Comparison of ENCODE assay signal across 8 cellular contexts in genomic region chr15:63503739-63504246, GRCh38.
DNase-seq lines count a peak whose midpoint lies in the region; ATAC-seq lines count a peak whose summit lies in the region.

No MANE protein-coding gene starts in this region.

- H3K4me1 ChIP-seq in iPS-18a (ENCODE audit: control insufficient read depth, low read depth, low read length) = peaks cover 37% of the 10 kb centered on the region

- ATAC-seq in GM19351 (IDR thresholded peaks at IDR 0.05; ENCODE audit: unreplicated experiment) (peak; percentile 25), HG03469 (IDR thresholded peaks at IDR 0.05; ENCODE audit: unreplicated experiment) (peak; percentile 10)

- no peaks in the 10 kb centered on the region for H3K9me3 ChIP-seq in iPS-18a (ENCODE audit: control insufficient read depth, low read depth, low read length)

- DNase-seq in Ammon's horn (ENCODE audit: low spot score) = peak; percentile 29
- DNase-seq in T-helper 1 cell = peak; percentile 69 to 86 (median 81)
- DNase-seq in stimulated activated CD4-positive, alpha-beta T cell treated with anti-CD3 and anti-CD28 coated beads, Interleukin-12 subunit alpha, Interleukin-12 subunit beta, amount 100 ng/mL, for 24 hours (ENCODE audit: low read depth in 2 of 2) = peak; percentile 69 to 81
- no peak for DNase-seq in midbrain (lab: John Stamatoyannopoulos, UW)

- peak overlapping the region; percentile 38 for H3K9ac ChIP-seq in iPS-18a (ENCODE audit: low read length)

- H3K27ac ChIP-seq in angular gyrus (ENCODE audit: low read depth, low read length) (peak overlapping the region; percentile 75), iPS-18a (ENCODE audit: low read length) (no peak overlapping the region)

- H3K36me3 ChIP-seq in iPS-18a (ENCODE audit: control insufficient read depth, low read depth, low read length) = no peaks in the 10 kb centered on the region

- H3K27me3 ChIP-seq in iPS-18a (ENCODE audit: control insufficient read depth, insufficient read depth, low read length) = peaks cover 88% of the 10 kb centered on the region

- H3K4me3 ChIP-seq in iPS-18a (ENCODE audit: low read length) = peak overlapping the region; percentile 52
